Comparison of ENCODE assay signal across 9 cellular contexts in genomic region chr11:134120143-134120850, GRCh38. TPM values are rescaled to one million over a fixed set of nuclear protein-coding genes. Genes with fewer than 3 reads are reported as not detected.
DNase-seq lines count a peak whose midpoint lies in the region; ATAC-seq, FAIRE-seq and TF ChIP-seq lines count a peak whose summit lies in the region.
"Had no signal": no experiment of that assay in that cellular context is flagged by ENCODE, and none has a peak within 500 bp of the region (broad histone marks: within the 10 kb centered on the region; RNA-seq: fewer than 3 reads in every experiment).

No MANE protein-coding gene starts in this region.

- H3K4me1 ChIP-seq in spleen: peaks cover 0 to 31% (median 9%) of the 10 kb centered on the region in 6 donors

- FAIRE-seq in islet of Langerhans (lab: Jason Lieb, UNC): peak; percentile 71

- DNase-seq in LHCN-M2 (ENCODE audit: low read depth) (peak; percentile 83), caudate nucleus (lab: John Stamatoyannopoulos, UW) (peak in 30 of 61 donors; percentile 6 to 54 (median 30)), spleen (no peak), HK-2 (ENCODE audit: unreplicated experiment) (no peak), NCI-H2107 treated with DMSO at 0.1 percent for 48 hours (lab: John Stamatoyannopoulos, UW; ENCODE audit: unreplicated experiment) (no peak), 8988T (no peak), natural killer cell (no peak)
- DNase-seq: NCI-H748 treated with DMSO at 0.1 percent for 48 hours had no signal

- H3K27ac Mint-ChIP-seq in natural killer cell: no peak overlapping the region

- H3K27ac ChIP-seq in caudate nucleus (ENCODE audit: low read depth, low read length) (peak overlapping the region; percentile 94), spleen (peak overlapping the region in 6 of 8 donors; percentile 39 to 70 (median 58))

- no peak for TF ChIP-seq CTCF in spleen (IDR thresholded peaks at IDR 0.05 in 8 of 11, conservative IDR thresholded peaks at IDR 0.05 in 3 of 11)
- TF ChIP-seq CTCF in natural killer cell (IDR thresholded peaks at IDR 0.05): no peak

- ATAC-seq in natural killer cell: no peak

- no peaks in the 10 kb centered on the region for H3K9me3 ChIP-seq in spleen

- TF ChIP-seq POLR2A in spleen (IDR thresholded peaks at IDR 0.05): no peak

- H3K4me3 Mint-ChIP-seq in natural killer cell: no peak overlapping the region

- no peak overlapping the region for H3K4me3 ChIP-seq in spleen

- intact Hi-C loops in spleen (cut with DNase I; ENCODE audit: low total_unique reads) (no loop called here), natural killer cell (cut with micrococcal nuclease) (no loop called here)

- no peaks in the 10 kb centered on the region for H3K36me3 ChIP-seq in spleen

- peaks cover 0 to 30% (median 0%) of the 10 kb centered on the region in 7 donors for H3K27me3 ChIP-seq in spleen (replicated peaks in 1 of 7)

- no peaks in the 10 kb centered on the region for H3K9me3 Mint-ChIP-seq in natural killer cell

- 66 to 84% (median 77%) methylated on average over 13 of the region's 13 CpGs for WGBS in spleen, 5 donors

- H3K27me3 Mint-ChIP-seq in natural killer cell (ENCODE audit: low read depth in 2 of 2): peaks cover 20 to 35% of the 10 kb centered on the region in 2 donors

- peaks cover 5% of the 10 kb centered on the region in 2 donors for H3K4me1 Mint-ChIP-seq in natural killer cell

- no peaks in the 10 kb centered on the region for H3K36me3 Mint-ChIP-seq in natural killer cell

RNA-seq across cellular contexts. Expression of gene JAM3, which starts 51.4 kb away (rescaled TPM):
- total RNA-seq in LHCN-M2 (2014; rRNA removed) (116 and 152 TPM in 2 replicates), spleen (10 to 100 TPM; 20.8 to 28.7 (median 24.7) TPM), natural killer cell (1 to 10 TPM; 2.1 to 3.8 (median 2.4) TPM)
- 42.0 TPM for polyA plus RNA-seq in LHCN-M2 (2012)
- polyA plus RNA-seq in spleen: 10 to 100 TPM in 2 of 3 donors, 1 to 10 TPM in 1; 9.5 to 20.5 (median 17.8) TPM

Comparison
In these comparisons a context has a peak if more than half of its experiments do, and no peak if none do; other contexts are left out.
1. RNA of gene JAM3, which starts 51.4 kb away (total RNA-seq): 116 to 152 TPM in LHCN-M2 and 20.8 to 28.7 TPM in spleen; 2.1 to 3.8 TPM in natural killer cell; every median in the first group is over 4 times any median in the second.